ENCODE assay signal across 8 cellular contexts in genomic region chr14:73491977-73492552, GRCh38. TPM values are rescaled to one million over a fixed set of nuclear protein-coding genes. Genes with fewer than 3 reads are reported as not detected.
DNase-seq lines count a peak whose midpoint lies in the region; ATAC-seq, FAIRE-seq and TF ChIP-seq lines count a peak whose summit lies in the region.

No MANE protein-coding gene starts in this region.

- POLR2A ChIA-PET in activated naive CD8-positive, alpha-beta T cell treated with anti-CD3 and anti-CD28 coated beads, Interleukin-2, amount 10 ng/mL, durations not matched to agents 7 days and 5 days (lab: Charles Lee) = interaction anchor here (0.7 to 2.4 kb wide), 8 partner anchors 8 to 268 kb away, joined by 3 to 23 read pairs (median 5); partner anchors contain the start of genes ACOT2 and NUMB
- POLR2A ChIA-PET in HepG2 (lab: Yijun Ruan, JAX) = interaction anchor here (1.6 to 2.1 kb wide), 3 partner anchors 13 to 47 kb away, joined by 4 to 20 read pairs (median 12); no protein-coding TSS in a partner anchor

- no peak for TF ChIP-seq RAD21 in HepG2 (CRISPR knock-in tag; IDR thresholded peaks at IDR 0.05)

- intact Hi-C loops in activated CD4-positive, alpha-beta T cell treated with anti-CD3 and anti-CD28 coated beads, Interleukin-2, amount 10 ng/mL, durations not matched to agents 24 days and 14 days (cut with micrococcal nuclease) = loop anchor here (1.0 to 10.0 kb wide), 5 partner anchors 77 to 527 kb away; partner anchors contain the start of genes ACOT2, BBOF1, ENTPD5 and PNMA1
- intact Hi-C loops in HepG2 (cut with micrococcal nuclease; ENCODE audit: unreplicated experiment) = loop anchor here (5.0 kb wide), 1 partner anchor 45 kb away; the partner anchor contains the start of gene ACOT1

- in situ Hi-C loops in HepG2 (cut with HindIII; ENCODE audit: extremely low pct_ligation_motif_present, low pct_unique_long_range_greater_than_20kb) = no loop called here

- H3K9me3 Mint-ChIP-seq in activated CD4-positive, alpha-beta T cell treated with anti-CD3 and anti-CD28 coated beads, Interleukin-2, amount 10 ng/mL, durations not matched to agents 24 days and 14 days = no peaks in the 10 kb centered on the region
- H3K9me3 Mint-ChIP-seq in activated naive CD8-positive, alpha-beta T cell treated with anti-CD3 and anti-CD28 coated beads, Interleukin-2, amount 10 ng/mL, durations not matched to agents 7 days and 5 days = no peaks in the 10 kb centered on the region

- peaks cover 39% of the 10 kb centered on the region for H3K4me1 ChIP-seq in HepG2 (ENCODE audit: insufficient read depth, low read length)
- peaks cover 19 to 33% of the 10 kb centered on the region in 2 donors for H3K4me1 ChIP-seq in thoracic aorta (ENCODE audit: control insufficient read depth in 1 of 2, low read depth in 2 of 2)

- BruUV-seq in HepG2 (replicated peaks; lab: Mats Ljungman, UMichigan) = no TSS peak

- H3K79me2 ChIP-seq in HepG2 (ENCODE audit: insufficient read depth, low read length) = peaks cover 23% of the 10 kb centered on the region

- peak overlapping the region; percentile 89 for H3K4me3 Mint-ChIP-seq in activated CD4-positive, alpha-beta T cell treated with anti-CD3 and anti-CD28 coated beads, Interleukin-2, amount 10 ng/mL, durations not matched to agents 24 days and 14 days
- H3K4me3 Mint-ChIP-seq in activated naive CD8-positive, alpha-beta T cell treated with anti-CD3 and anti-CD28 coated beads, Interleukin-2, amount 10 ng/mL, durations not matched to agents 7 days and 5 days = peak overlapping the region; percentile 80

- no peak overlapping the region for H2AFZ ChIP-seq in HepG2 (ENCODE audit: low read length)

- H3K36me3 ChIP-seq in HepG2 (replicated peaks in 1 of 2; ENCODE audit: control insufficient read depth in 1 of 2, insufficient read depth in 2 of 2, low read length in 2 of 2) (no peaks in the 10 kb centered on the region), thoracic aorta (peaks cover 4% of the 10 kb centered on the region)

- peak overlapping the region; percentile 85 for H3K4me2 ChIP-seq in HepG2 (ENCODE audit: low read depth, low read length)

- H3K36me3 Mint-ChIP-seq in activated CD4-positive, alpha-beta T cell treated with anti-CD3 and anti-CD28 coated beads, Interleukin-2, amount 10 ng/mL, durations not matched to agents 24 days and 14 days (ENCODE audit: low read depth) = peaks cover 42% of the 10 kb centered on the region
- H3K36me3 Mint-ChIP-seq in activated naive CD8-positive, alpha-beta T cell treated with anti-CD3 and anti-CD28 coated beads, Interleukin-2, amount 10 ng/mL, durations not matched to agents 7 days and 5 days = peaks cover 28% of the 10 kb centered on the region

- H3K4me1 Mint-ChIP-seq in activated CD4-positive, alpha-beta T cell treated with anti-CD3 and anti-CD28 coated beads, Interleukin-2, amount 10 ng/mL, durations not matched to agents 24 days and 14 days = peaks cover 30% of the 10 kb centered on the region
- peaks cover 26% of the 10 kb centered on the region for H3K4me1 Mint-ChIP-seq in activated naive CD8-positive, alpha-beta T cell treated with anti-CD3 and anti-CD28 coated beads, Interleukin-2, amount 10 ng/mL, durations not matched to agents 7 days and 5 days

- H3K9ac ChIP-seq in HepG2 (ENCODE audit: insufficient read depth, low read depth, low read length) = peak overlapping the region; percentile 85

- H3K9me3 ChIP-seq in HepG2 (ENCODE audit: low read length) (no peaks in the 10 kb centered on the region), thoracic aorta (no peaks in the 10 kb centered on the region)

- ATAC-seq in activated naive CD8-positive, alpha-beta T cell treated with anti-CD3 and anti-CD28 coated beads, Interleukin-2, amount 10 ng/mL, durations not matched to agents 7 days and 5 days (ENCODE audit: low read depth) = no peak
- peak; percentile 3 for ATAC-seq in HepG2
- no peak for ATAC-seq in thoracic aorta (ENCODE audit: insufficient number of reproducible peaks, low FRiP score, low read depth)
- no peak for ATAC-seq in HG02571 (IDR thresholded peaks at IDR 0.05; ENCODE audit: unreplicated experiment)
- no peak for ATAC-seq in HG02970 (IDR thresholded peaks at IDR 0.05; ENCODE audit: low FRiP score, unreplicated experiment)

- 0 out of 4 replicates have a peak, but pooled peaks of 1 of the 2 experiments have one; percentile 13 for TF ChIP-seq POLR2A in HepG2 (IDR thresholded peaks at IDR 0.05; ENCODE audit: insufficient read depth in 1 of 2, low read depth in 2 of 2, low read length in 2 of 2)

- H3K4me3 ChIP-seq in HepG2 (replicated peaks in 1 of 3; ENCODE audit: insufficient read depth in 1 of 3, low read depth in 2 of 3, low read length in 3 of 3) (peak overlapping the region; percentile 58 to 84 (median 70)), thoracic aorta (peak overlapping the region; percentile 79)

- H3K27me3 ChIP-seq in HepG2 (ENCODE audit: control insufficient read depth in 1 of 2, insufficient read depth in 2 of 2, low read length in 2 of 2) (no peaks in the 10 kb centered on the region), thoracic aorta (replicated peaks; ENCODE audit: insufficient read depth) (no peaks in the 10 kb centered on the region)

- H3K27ac Mint-ChIP-seq in activated CD4-positive, alpha-beta T cell treated with anti-CD3 and anti-CD28 coated beads, Interleukin-2, amount 10 ng/mL, durations not matched to agents 24 days and 14 days = peak overlapping the region; percentile 73
- H3K27ac Mint-ChIP-seq in activated naive CD8-positive, alpha-beta T cell treated with anti-CD3 and anti-CD28 coated beads, Interleukin-2, amount 10 ng/mL, durations not matched to agents 7 days and 5 days = peak overlapping the region; percentile 71

- peaks cover 12% of the 10 kb centered on the region for H3K27me3 Mint-ChIP-seq in activated CD4-positive, alpha-beta T cell treated with anti-CD3 and anti-CD28 coated beads, Interleukin-2, amount 10 ng/mL, durations not matched to agents 24 days and 14 days
- H3K27me3 Mint-ChIP-seq in activated naive CD8-positive, alpha-beta T cell treated with anti-CD3 and anti-CD28 coated beads, Interleukin-2, amount 10 ng/mL, durations not matched to agents 7 days and 5 days = peaks cover 7% of the 10 kb centered on the region

- H3K27ac ChIP-seq in HepG2 (ENCODE audit: extremely low read length, insufficient read depth, low read length) = peak overlapping the region; percentile 85
- no peak overlapping the region for H3K27ac ChIP-seq in thoracic aorta

- no peak for FAIRE-seq in HepG2 (lab: Jason Lieb, UNC)

- CTCF ChIA-PET in HepG2 (lab: Yijun Ruan, JAX; ENCODE audit: low intra/inter-chr PET ratio, low total read pairs) = no interaction called here

- H4K20me1 ChIP-seq in HepG2 (ENCODE audit: insufficient read depth, low read length) = no peaks in the 10 kb centered on the region

- no peak for DNase-seq in activated CD4-positive, alpha-beta T cell treated with anti-CD3 and anti-CD28 coated beads, Interleukin-2, amount 10 ng/mL, durations not matched to agents 24 days and 14 days
- no peak for DNase-seq in activated CD4-positive, alpha-beta T cell treated with anti-CD3 and anti-CD28 coated beads, Interleukin-2, amount 50 U/mL, for 4 hours
- DNase-seq in activated naive CD8-positive, alpha-beta T cell treated with anti-CD3 and anti-CD28 coated beads, Interleukin-2, amount 10 ng/mL, durations not matched to agents 7 days and 5 days = no peak
- DNase-seq in HepG2 (ENCODE audit: low spot score) (no peak), thoracic aorta (ENCODE audit: low spot score) (no peak), NCI-H1436 (lab: John Stamatoyannopoulos, UW) (no peak)

- TF ChIP-seq EP300 in HepG2 (IDR thresholded peaks at IDR 0.05; ENCODE audit: low read depth in 2 of 2, low read length in 2 of 2) (no peak), HepG2 (CRISPR knock-in tag; IDR thresholded peaks at IDR 0.05; ENCODE audit: borderline replicate concordance) (no peak)

- TF ChIP-seq CTCF in HepG2 (CRISPR knock-in tag; IDR thresholded peaks at IDR 0.05) (no peak), thoracic aorta (IDR thresholded peaks at IDR 0.05) (no peak)

- WGBS in HepG2 (ENCODE audit: low lambda C conversion rate) = 62% methylated on average over 12 of the region's 28 CpGs

RNA-seq across cellular contexts. Expression of gene RIOX1, which starts 1.3 kb away (rescaled TPM):
- total RNA-seq in activated CD4-positive, alpha-beta T cell treated with anti-CD3 and anti-CD28 coated beads, Interleukin-2, amount 10 ng/mL, durations not matched to agents 24 days and 14 days = 23.8 and 24.0 TPM in 2 replicates
- total RNA-seq in activated naive CD8-positive, alpha-beta T cell treated with anti-CD3 and anti-CD28 coated beads, Interleukin-2, amount 10 ng/mL, durations not matched to agents 7 days and 5 days = 10 to 100 TPM; 22.2 to 23.9 TPM
- total RNA-seq in HepG2 (2016; rRNA removed; fragmentation: Illumina TruSeq; extraction: Trizol) = 15.0 and 15.9 TPM in 2 replicates
- total RNA-seq in HepG2 (2016; cell fraction: cytosol; rRNA removed; fragmentation: Illumina TruSeq; extraction: Trizol; ENCODE audit: low read depth) = 1.1 and 1.4 TPM in 2 replicates
- 14.6 and 15.0 TPM in 2 replicates for total RNA-seq in HepG2 (2016; cell fraction: insoluble cytoplasmic fraction; rRNA removed; fragmentation: Illumina TruSeq; extraction: Trizol)
- total RNA-seq in HepG2 (2016; cell fraction: membrane; rRNA removed; fragmentation: Illumina TruSeq; extraction: Trizol) = 4.5 and 4.9 TPM in 2 replicates
- total RNA-seq in HepG2 (2016; cell fraction: nucleus; rRNA removed; fragmentation: Illumina TruSeq; extraction: Trizol) = 6.9 and 8.2 TPM in 2 replicates
- 4.5 and 6.4 TPM in 2 replicates for polyA plus RNA-seq in HepG2 (2011; rRNA removed)
- polyA plus RNA-seq in HepG2 (2011; cell fraction: cytosol; rRNA removed) = 5.1 and 5.6 TPM in 2 replicates
- 6.1 and 6.4 TPM in 2 replicates for polyA plus RNA-seq in HepG2 (2011; cell fraction: nucleus; rRNA removed)
- polyA plus RNA-seq in HepG2 (2012) = 3.6 and 4.5 TPM in 2 replicates
- 0.70 and 0.74 TPM in 2 replicates for polyA plus RNA-seq in HepG2 (2016; cell fraction: cytosol; fragmentation: Illumina TruSeq; extraction: Trizol; ENCODE audit: low read depth)
- 14.9 and 15.5 TPM in 2 replicates for polyA plus RNA-seq in HepG2 (2016; cell fraction: insoluble cytoplasmic fraction; fragmentation: Illumina TruSeq; extraction: Trizol; ENCODE audit: low read depth)
- 1.9 and 2.0 TPM in 2 replicates for polyA plus RNA-seq in HepG2 (2016; cell fraction: membrane; fragmentation: Illumina TruSeq; extraction: Trizol; ENCODE audit: low read depth)
- polyA plus RNA-seq in HepG2 (2016; cell fraction: nucleus; fragmentation: Illumina TruSeq; extraction: Trizol; ENCODE audit: insufficient read depth, low read depth) = 8.8 and 10.1 TPM in 2 replicates
- 12.5 and 31.8 TPM in 2 replicates for polyA minus RNA-seq in HepG2 (2011; rRNA and poly(A)+ RNA removed; ENCODE audit: low replicate concordance)
- 5.6 and 5.8 TPM in 2 replicates for polyA minus RNA-seq in HepG2 (2011; cell fraction: cytosol; rRNA and poly(A)+ RNA removed)
- polyA minus RNA-seq in HepG2 (2011; cell fraction: nucleus; rRNA and poly(A)+ RNA removed) = 10.3 and 10.8 TPM in 2 replicates
- total RNA-seq in thoracic aorta = 10 to 100 TPM; 16.7 to 24.1 TPM

RNA-seq across cellular contexts. Expression of gene NUMB, which starts 33.7 kb away (rescaled TPM):
- total RNA-seq in activated CD4-positive, alpha-beta T cell treated with anti-CD3 and anti-CD28 coated beads, Interleukin-2, amount 10 ng/mL, durations not matched to agents 24 days and 14 days = 48.1 and 54.8 TPM in 2 replicates
- 10 to 100 TPM; 47.5 to 50.3 TPM for total RNA-seq in activated naive CD8-positive, alpha-beta T cell treated with anti-CD3 and anti-CD28 coated beads, Interleukin-2, amount 10 ng/mL, durations not matched to agents 7 days and 5 days
- total RNA-seq in HepG2 (2016; rRNA removed; fragmentation: Illumina TruSeq; extraction: Trizol) = 20.3 and 27.7 TPM in 2 replicates
- 5.7 and 8.8 TPM in 2 replicates for total RNA-seq in HepG2 (2016; cell fraction: cytosol; rRNA removed; fragmentation: Illumina TruSeq; extraction: Trizol; ENCODE audit: low read depth)
- total RNA-seq in HepG2 (2016; cell fraction: insoluble cytoplasmic fraction; rRNA removed; fragmentation: Illumina TruSeq; extraction: Trizol) = 22.2 and 31.9 TPM in 2 replicates
- 14.7 and 15.0 TPM in 2 replicates for total RNA-seq in HepG2 (2016; cell fraction: membrane; rRNA removed; fragmentation: Illumina TruSeq; extraction: Trizol)
- total RNA-seq in HepG2 (2016; cell fraction: nucleus; rRNA removed; fragmentation: Illumina TruSeq; extraction: Trizol) = 34.7 and 36.8 TPM in 2 replicates
- polyA plus RNA-seq in HepG2 (2011; rRNA removed) = 71.1 and 77.1 TPM in 2 replicates
- 46.5 and 51.7 TPM in 2 replicates for polyA plus RNA-seq in HepG2 (2011; cell fraction: cytosol; rRNA removed)
- 87.4 and 94.3 TPM in 2 replicates for polyA plus RNA-seq in HepG2 (2011; cell fraction: nucleus; rRNA removed)
- 32.2 and 36.9 TPM in 2 replicates for polyA plus RNA-seq in HepG2 (2012)
- polyA plus RNA-seq in HepG2 (2016; cell fraction: cytosol; fragmentation: Illumina TruSeq; extraction: Trizol; ENCODE audit: low read depth) = 2.7 and 3.2 TPM in 2 replicates
- polyA plus RNA-seq in HepG2 (2016; cell fraction: insoluble cytoplasmic fraction; fragmentation: Illumina TruSeq; extraction: Trizol; ENCODE audit: low read depth) = 41.7 and 43.4 TPM in 2 replicates
- 9.9 and 10.5 TPM in 2 replicates for polyA plus RNA-seq in HepG2 (2016; cell fraction: membrane; fragmentation: Illumina TruSeq; extraction: Trizol; ENCODE audit: low read depth)
- 52.2 and 60.2 TPM in 2 replicates for polyA plus RNA-seq in HepG2 (2016; cell fraction: nucleus; fragmentation: Illumina TruSeq; extraction: Trizol; ENCODE audit: insufficient read depth, low read depth)
- polyA minus RNA-seq in HepG2 (2011; rRNA and poly(A)+ RNA removed; ENCODE audit: low replicate concordance) = 149 and 174 TPM in 2 replicates
- 41.3 and 51.9 TPM in 2 replicates for polyA minus RNA-seq in HepG2 (2011; cell fraction: cytosol; rRNA and poly(A)+ RNA removed)
- polyA minus RNA-seq in HepG2 (2011; cell fraction: nucleus; rRNA and poly(A)+ RNA removed) = 101 and 107 TPM in 2 replicates
- 10 to 100 TPM; 37.0 to 65.7 TPM for total RNA-seq in thoracic aorta

RNA-seq across cellular contexts. Expression of gene ACOT1, which starts 44.9 kb away (rescaled TPM):
- total RNA-seq in activated CD4-positive, alpha-beta T cell treated with anti-CD3 and anti-CD28 coated beads, Interleukin-2, amount 10 ng/mL, durations not matched to agents 24 days and 14 days = 1.5 and 1.6 TPM in 2 replicates
- total RNA-seq in activated naive CD8-positive, alpha-beta T cell treated with anti-CD3 and anti-CD28 coated beads, Interleukin-2, amount 10 ng/mL, durations not matched to agents 7 days and 5 days = 1 to 10 TPM; 1.3 to 2.0 TPM
- total RNA-seq in HepG2 (2016; rRNA removed; fragmentation: Illumina TruSeq; extraction: Trizol) (38.2 and 40.4 TPM in 2 replicates), thoracic aorta (10 to 100 TPM in 1 of 2 donors, 1 to 10 TPM in 1; 5.6 to 18.5 TPM)
- total RNA-seq in HepG2 (2016; cell fraction: cytosol; rRNA removed; fragmentation: Illumina TruSeq; extraction: Trizol; ENCODE audit: low read depth) = 4.1 and 5.2 TPM in 2 replicates
- 36.2 and 38.3 TPM in 2 replicates for total RNA-seq in HepG2 (2016; cell fraction: insoluble cytoplasmic fraction; rRNA removed; fragmentation: Illumina TruSeq; extraction: Trizol)
- 7.6 and 9.3 TPM in 2 replicates for total RNA-seq in HepG2 (2016; cell fraction: membrane; rRNA removed; fragmentation: Illumina TruSeq; extraction: Trizol)
- total RNA-seq in HepG2 (2016; cell fraction: nucleus; rRNA removed; fragmentation: Illumina TruSeq; extraction: Trizol) = 21.0 and 22.0 TPM in 2 replicates
- polyA plus RNA-seq in HepG2 (2011; rRNA removed) = 24.3 and 31.6 TPM in 2 replicates
- 33.0 and 37.5 TPM in 2 replicates for polyA plus RNA-seq in HepG2 (2011; cell fraction: cytosol; rRNA removed)
- 18.0 and 23.9 TPM in 2 replicates for polyA plus RNA-seq in HepG2 (2011; cell fraction: nucleus; rRNA removed)
- polyA plus RNA-seq in HepG2 (2012) = 14.1 and 23.5 TPM in 2 replicates
- 3.5 and 4.3 TPM in 2 replicates for polyA plus RNA-seq in HepG2 (2016; cell fraction: cytosol; fragmentation: Illumina TruSeq; extraction: Trizol; ENCODE audit: low read depth)
- 37.7 and 41.3 TPM in 2 replicates for polyA plus RNA-seq in HepG2 (2016; cell fraction: insoluble cytoplasmic fraction; fragmentation: Illumina TruSeq; extraction: Trizol; ENCODE audit: low read depth)
- 5.2 and 5.5 TPM in 2 replicates for polyA plus RNA-seq in HepG2 (2016; cell fraction: membrane; fragmentation: Illumina TruSeq; extraction: Trizol; ENCODE audit: low read depth)
- polyA plus RNA-seq in HepG2 (2016; cell fraction: nucleus; fragmentation: Illumina TruSeq; extraction: Trizol; ENCODE audit: insufficient read depth, low read depth) = 23.5 and 24.3 TPM in 2 replicates
- polyA minus RNA-seq in HepG2 (2011; rRNA and poly(A)+ RNA removed; ENCODE audit: low replicate concordance) = 4.5 and 25.4 TPM in 2 replicates
- 12.0 and 13.8 TPM in 2 replicates for polyA minus RNA-seq in HepG2 (2011; cell fraction: cytosol; rRNA and poly(A)+ RNA removed)
- polyA minus RNA-seq in HepG2 (2011; cell fraction: nucleus; rRNA and poly(A)+ RNA removed) = 9.9 and 15.3 TPM in 2 replicates
